14 cellular contexts compared by ENCODE assay signal in the genomic region with DNA sequence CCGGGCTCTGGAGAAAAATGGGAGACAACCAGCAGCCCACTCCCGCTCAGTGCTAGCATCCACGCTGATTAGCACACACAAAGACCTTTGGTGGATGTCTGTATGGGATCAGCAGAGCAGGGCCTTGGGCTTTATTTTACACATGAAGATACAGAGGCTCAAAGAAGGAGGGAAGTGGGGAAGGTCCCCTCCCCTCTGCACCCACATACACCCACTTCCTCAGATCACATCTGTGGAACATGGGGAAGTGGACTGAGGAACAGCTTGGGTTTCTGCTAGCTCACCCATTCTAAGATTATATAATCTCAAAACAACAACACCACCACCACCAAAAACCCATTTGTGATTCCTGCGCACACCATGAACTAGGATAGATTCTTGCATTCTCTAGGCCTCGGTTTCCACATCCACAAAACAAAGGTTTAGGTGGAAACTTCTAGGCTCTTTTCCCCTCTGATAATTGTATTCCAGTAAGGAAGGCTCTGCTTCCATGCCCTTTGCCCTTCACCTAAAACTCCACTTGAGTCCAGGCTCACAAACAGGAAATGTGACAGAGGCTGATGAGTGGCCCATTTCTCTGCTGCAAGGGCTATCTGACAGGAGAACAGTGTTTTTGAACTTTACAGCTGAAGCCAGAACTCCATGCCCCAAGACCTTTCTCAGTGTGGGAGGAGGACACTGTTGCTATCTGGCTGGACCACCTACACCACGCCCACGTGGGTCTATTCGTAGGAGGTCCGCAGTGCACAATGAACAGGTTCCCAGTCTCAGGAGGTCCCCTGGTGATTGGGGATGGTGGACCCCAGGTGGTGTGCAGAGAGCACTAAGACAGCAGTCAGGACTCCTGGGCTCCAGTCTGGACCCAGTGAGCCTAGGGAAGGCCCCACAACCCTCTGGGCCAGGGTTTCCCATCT. TPM values are rescaled to one million over a fixed set of nuclear protein-coding genes. Genes with fewer than 3 reads are reported as not detected.
DNase-seq lines count a peak whose midpoint lies in the region; ATAC-seq and TF ChIP-seq lines count a peak whose summit lies in the region.
"Had no signal": no experiment of that assay in that cellular context is flagged by ENCODE, and none has a peak within 500 bp of the region (broad histone marks: within the 10 kb centered on the region; RNA-seq: fewer than 3 reads in every experiment).

No MANE protein-coding gene starts in this region.

- H3K4me3 ChIP-seq in tibial artery: no peak overlapping the region
- H3K4me3 ChIP-seq in Caco-2 (ENCODE audit: low read depth, low read length): no peak overlapping the region

- H3K4me1 ChIP-seq in tibial artery: peaks cover 0 to 82% (median 68%) of the 10 kb centered on the region in 4 donors
- peaks cover 14% of the 10 kb centered on the region for H3K4me1 ChIP-seq in Caco-2

- no peaks in the 10 kb centered on the region for H3K9me3 Mint-ChIP-seq in effector memory CD8-positive, alpha-beta T cell
- H3K9me3 Mint-ChIP-seq in naive B cell (no peaks in the 10 kb centered on the region), Caco-2 (ENCODE audit: unreplicated experiment) (no peaks in the 10 kb centered on the region)
- H3K9me3 Mint-ChIP-seq: activated CD4-positive, alpha-beta T cell treated with anti-CD3 and anti-CD28 coated beads, Interleukin-2, amount 10 ng/mL, durations not matched to agents 7 days and 5 days; activated naive CD8-positive, alpha-beta T cell treated with anti-CD3 and anti-CD28 coated beads, Interleukin-2, amount 10 ng/mL, durations not matched to agents 7 days and 5 days; naive thymus-derived CD8-positive, alpha-beta T cell had no signal

- H3K27ac Mint-ChIP-seq in effector memory CD8-positive, alpha-beta T cell: peak overlapping the region in 1 of 2 donors; percentile 51
- H3K27ac Mint-ChIP-seq in naive B cell (peak overlapping the region; percentile 36 to 90 (median 86)), Caco-2 (ENCODE audit: unreplicated experiment) (no peak overlapping the region)
- H3K27ac Mint-ChIP-seq: activated CD4-positive, alpha-beta T cell treated with anti-CD3 and anti-CD28 coated beads, Interleukin-2, amount 10 ng/mL, durations not matched to agents 7 days and 5 days; activated naive CD8-positive, alpha-beta T cell treated with anti-CD3 and anti-CD28 coated beads, Interleukin-2, amount 10 ng/mL, durations not matched to agents 7 days and 5 days had no signal

- CTCF ChIA-PET in Caco-2 (lab: Charles Lee): no interaction called here

- H3K4me1 Mint-ChIP-seq in effector memory CD8-positive, alpha-beta T cell (ENCODE audit: low read depth in 2 of 2): peaks cover 0 to 2% of the 10 kb centered on the region in 2 donors
- H3K4me1 Mint-ChIP-seq in naive B cell (peaks cover 29 to 42% (median 40%) of the 10 kb centered on the region in 3 donors), Caco-2 (ENCODE audit: low read depth, unreplicated experiment) (no peaks in the 10 kb centered on the region)
- H3K4me1 Mint-ChIP-seq: activated CD4-positive, alpha-beta T cell treated with anti-CD3 and anti-CD28 coated beads, Interleukin-2, amount 10 ng/mL, durations not matched to agents 7 days and 5 days; activated naive CD8-positive, alpha-beta T cell treated with anti-CD3 and anti-CD28 coated beads, Interleukin-2, amount 10 ng/mL, durations not matched to agents 7 days and 5 days had no signal

- H3K27ac ChIP-seq in tibial artery: peak overlapping the region; percentile 87 to 88

- BruUV-seq in Caco-2 (replicated peaks; lab: Mats Ljungman, UMichigan): no TSS peak

- H3K36me3 Mint-ChIP-seq in effector memory CD8-positive, alpha-beta T cell (ENCODE audit: insufficient read depth): peaks cover 3% of the 10 kb centered on the region
- no peaks in the 10 kb centered on the region for H3K36me3 Mint-ChIP-seq in naive B cell
- no peaks in the 10 kb centered on the region for H3K36me3 Mint-ChIP-seq in Caco-2 (ENCODE audit: insufficient read depth, unreplicated experiment)
- H3K36me3 Mint-ChIP-seq: activated naive CD8-positive, alpha-beta T cell treated with anti-CD3 and anti-CD28 coated beads, Interleukin-2, amount 10 ng/mL, durations not matched to agents 7 days and 5 days; naive thymus-derived CD8-positive, alpha-beta T cell had no signal

- H3K36me3 ChIP-seq in tibial artery: no peaks in the 10 kb centered on the region
- no peaks in the 10 kb centered on the region for H3K36me3 ChIP-seq in Caco-2 (ENCODE audit: control insufficient read depth, insufficient read depth, low read length)

- no peaks in the 10 kb centered on the region for H3K27me3 ChIP-seq in tibial artery
- H3K27me3 ChIP-seq in Caco-2 (replicated peaks; ENCODE audit: control insufficient read depth, insufficient read depth, low read length): no peaks in the 10 kb centered on the region

- H3K9me3 ChIP-seq in tibial artery (no peaks in the 10 kb centered on the region), Caco-2 (no peaks in the 10 kb centered on the region)

- POLR2A ChIA-PET in Caco-2 (lab: Charles Lee): no interaction called here

- H3K27me3 Mint-ChIP-seq in effector memory CD8-positive, alpha-beta T cell: peaks cover 0 to 9% of the 10 kb centered on the region in 2 donors
- H3K27me3 Mint-ChIP-seq in naive B cell: no peaks in the 10 kb centered on the region
- no peaks in the 10 kb centered on the region for H3K27me3 Mint-ChIP-seq in Caco-2 (ENCODE audit: insufficient read depth, unreplicated experiment)
- H3K27me3 Mint-ChIP-seq: activated CD4-positive, alpha-beta T cell treated with anti-CD3 and anti-CD28 coated beads, Interleukin-2, amount 10 ng/mL, durations not matched to agents 7 days and 5 days had no signal

- no peak overlapping the region for H3K4me3 Mint-ChIP-seq in effector memory CD8-positive, alpha-beta T cell
- H3K4me3 Mint-ChIP-seq in naive B cell (peak overlapping the region in 7 of 8 donors; percentile 63 to 90 (median 71)), Caco-2 (ENCODE audit: unreplicated experiment) (no peak overlapping the region)
- H3K4me3 Mint-ChIP-seq: activated CD4-positive, alpha-beta T cell treated with anti-CD3 and anti-CD28 coated beads, Interleukin-2, amount 10 ng/mL, durations not matched to agents 7 days and 5 days; activated naive CD8-positive, alpha-beta T cell treated with anti-CD3 and anti-CD28 coated beads, Interleukin-2, amount 10 ng/mL, durations not matched to agents 7 days and 5 days; naive thymus-derived CD8-positive, alpha-beta T cell had no signal

- no peak for TF ChIP-seq CTCF in tibial artery (IDR thresholded peaks at IDR 0.05)
- no peak for TF ChIP-seq CTCF in Caco-2 (IDR thresholded peaks at IDR 0.05; ENCODE audit: insufficient read depth in 1 of 2, low read depth in 1 of 2, low read length in 1 of 2, severe bottlenecking in 1 of 2, unreplicated experiment in 1 of 2)

- intact Hi-C loops in tibial artery (cut with DNase I; ENCODE audit: low total_unique reads): no loop called here
- intact Hi-C loops in Caco-2 (cut with micrococcal nuclease; ENCODE audit: unreplicated experiment): no loop called here

- ATAC-seq in effector memory CD8-positive, alpha-beta T cell (replicated peaks): peak; percentile 21
- peak; percentile 98 for ATAC-seq in naive B cell (ENCODE audit: low read depth in 2 of 2)
- ATAC-seq: naive thymus-derived CD8-positive, alpha-beta T cell had no signal

- DNase-seq in OCI-M1 (lab: John Stamatoyannopoulos, UW) (peak; percentile 56), naive B cell (peak; percentile 58), tibial artery (peak; percentile 52 to 73), Caco-2 (no peak), LoVo (ENCODE audit: low spot score) (no peak)
- DNase-seq in effector memory CD8-positive, alpha-beta T cell: no peak
- DNase-seq in activated effector memory CD4-positive, alpha-beta T cell treated with anti-CD3 and anti-CD28 coated beads, Interleukin-2, amount 50 U/mL, for 16 hours: no peak
- DNase-seq in activated CD4-positive, alpha-beta T cell treated with anti-CD3 and anti-CD28 coated beads, Interleukin-2, amount 50 U/mL, for 48 hours: no peak
- DNase-seq: activated CD4-positive, alpha-beta T cell treated with anti-CD3 and anti-CD28 coated beads, Interleukin-2, amount 10 ng/mL, durations not matched to agents 7 days and 5 days; activated naive CD8-positive, alpha-beta T cell treated with anti-CD3 and anti-CD28 coated beads, Interleukin-2, amount 10 ng/mL, durations not matched to agents 7 days and 5 days; effector CD8-positive, alpha-beta T cell; naive thymus-derived CD8-positive, alpha-beta T cell; NCI-H2081 treated with DMSO at 0.1 percent for 48 hours; stimulated activated CD4-positive, alpha-beta T cell treated with anti-CD3 and anti-CD28 coated beads, Interleukin-1b, Interleukin-23, amount 100 ng/mL, for 48 hours had no signal

RNA-seq across cellular contexts. Expression of gene GGTA1, which starts 13.8 kb away (rescaled TPM):
- polyA plus RNA-seq in naive B cell (ENCODE audit: low read depth in 6 of 6): 1 to 10 TPM in 1 of 6 donors, under 1 TPM in 4, not detected in 1; 0.22 to 1.5 (median 0.64) TPM
- total RNA-seq in Caco-2 (2022): not detected in 2 replicates
- total RNA-seq: activated CD4-positive, alpha-beta T cell treated with anti-CD3 and anti-CD28 coated beads, Interleukin-2, amount 10 ng/mL, durations not matched to agents 7 days and 5 days; activated naive CD8-positive, alpha-beta T cell treated with anti-CD3 and anti-CD28 coated beads, Interleukin-2, amount 10 ng/mL, durations not matched to agents 7 days and 5 days; naive thymus-derived CD8-positive, alpha-beta T cell had no signal

Comparison
In these comparisons a context has a peak if more than half of its experiments do, and no peak if none do; other contexts are left out.
1. DNase-seq: peak in OCI-M1 (single experiment), naive B cell (single experiment) and tibial artery (2 of 2); none in effector memory CD8-positive, alpha-beta T cell (0 of 3), activated effector memory CD4-positive, alpha-beta T cell treated with anti-CD3 and anti-CD28 coated beads, Interleukin-2, amount 50 U/mL, for 16 hours (single experiment), activated CD4-positive, alpha-beta T cell treated with anti-CD3 and anti-CD28 coated beads, Interleukin-2, amount 50 U/mL, for 48 hours (0 of 2), Caco-2 (0 of 2) and LoVo (single experiment).
2. H3K4me3 Mint-ChIP-seq: peak in naive B cell (7 of 8); none in effector memory CD8-positive, alpha-beta T cell (0 of 2) and Caco-2 (single experiment).